Comparison of ENCODE assay signal across 9 cellular contexts in the genomic region with DNA sequence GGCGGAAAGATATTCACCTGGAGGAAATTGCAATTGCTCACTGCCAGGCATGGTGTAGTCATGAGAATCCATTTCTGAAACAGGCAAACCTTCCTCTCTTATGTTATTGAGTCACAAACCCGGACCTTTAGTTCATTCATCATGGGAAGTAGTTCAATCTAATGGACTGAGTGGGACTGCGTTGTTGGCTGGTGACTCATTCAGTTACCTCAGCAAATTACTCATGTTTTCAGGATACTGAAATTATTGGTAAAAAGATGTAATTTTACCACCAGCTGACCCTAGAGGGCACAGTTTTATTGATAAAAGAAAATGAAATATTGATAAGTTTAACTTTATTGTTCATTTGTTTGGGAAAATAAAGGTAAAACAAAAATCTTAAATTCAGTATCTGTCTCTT.
DNase-seq lines count a peak whose midpoint lies in the region; ATAC-seq and TF ChIP-seq lines count a peak whose summit lies in the region.
"Had no signal": no experiment of that assay in that cellular context is flagged by ENCODE, and none has a peak within 500 bp of the region (broad histone marks: within the 10 kb centered on the region; RNA-seq: fewer than 3 reads in every experiment).

No MANE protein-coding gene starts in this region.

- H3K4me3 Mint-ChIP-seq in CD8-positive, alpha-beta memory T cell, result no peak overlapping the region

- H3K27ac ChIP-seq in Panc1 (ENCODE audit: low read length) (no peak overlapping the region), esophagus squamous epithelium (no peak overlapping the region)
- H3K27ac ChIP-seq in CD8-positive, alpha-beta memory T cell (ENCODE audit: low read depth, low read length), result no peak overlapping the region
- H3K27ac ChIP-seq: right lobe of liver had no signal

- H3K36me3 Mint-ChIP-seq in CD8-positive, alpha-beta memory T cell, result peaks cover 0 to 2% (median 0%) of the 10 kb centered on the region in 3 donors

- H3K27me3 ChIP-seq in Panc1 (ENCODE audit: control insufficient read depth, insufficient read depth, low read length), result no peaks in the 10 kb centered on the region
- no peaks in the 10 kb centered on the region for H3K27me3 ChIP-seq in esophagus squamous epithelium
- no peaks in the 10 kb centered on the region for H3K27me3 ChIP-seq in CD8-positive, alpha-beta memory T cell (ENCODE audit: insufficient read depth, low read length, poor library complexity, severe bottlenecking)
- H3K27me3 ChIP-seq: right lobe of liver had no signal

- DNase-seq in GM10248 (ENCODE audit: extremely low spot score) (peak; percentile 6), HFF-Myc (ENCODE audit: extremely low read depth, low read depth) (peak; percentile 52), Panc1 (ENCODE audit: low read depth, low spot score) (peak; percentile 27), kidney glomerular epithelial cell (lab: John Stamatoyannopoulos, UW) (peak; percentile 97), esophagus squamous epithelium (lab: John Stamatoyannopoulos, UW) (no peak), NCI-H146 (lab: John Stamatoyannopoulos, UW) (no peak), D341Med (ENCODE audit: low spot score) (no peak)
- DNase-seq in CD8-positive, alpha-beta memory T cell, result no peak
- DNase-seq: right lobe of liver had no signal

- BruUV-seq in Panc1 (replicated peaks; lab: Mats Ljungman, UMichigan), result no TSS peak

- H3K9me3 ChIP-seq in Panc1 (ENCODE audit: control insufficient read depth, insufficient read depth, low read depth, low read length), result no peaks in the 10 kb centered on the region
- H3K9me3 ChIP-seq in esophagus squamous epithelium, result no peaks in the 10 kb centered on the region
- H3K9me3 ChIP-seq in CD8-positive, alpha-beta memory T cell (ENCODE audit: low read length), result no peaks in the 10 kb centered on the region
- H3K9me3 ChIP-seq: right lobe of liver had no signal

- ATAC-seq in Panc1, result no peak

- no peak for TF ChIP-seq POLR2A in esophagus squamous epithelium (IDR thresholded peaks at IDR 0.05)

- no peak overlapping the region for H3K4me3 ChIP-seq in HFF-Myc (replicated peaks; ENCODE audit: low read depth, low read length)
- no peak overlapping the region for H3K4me3 ChIP-seq in Panc1 (ENCODE audit: low read depth in 2 of 2, low read length in 2 of 2)
- no peak overlapping the region for H3K4me3 ChIP-seq in esophagus squamous epithelium
- H3K4me3 ChIP-seq in CD8-positive, alpha-beta memory T cell (ENCODE audit: low read length), result no peak overlapping the region
- H3K4me3 ChIP-seq: right lobe of liver had no signal

- TF ChIP-seq CTCF in GM10248 (IDR thresholded peaks at IDR 0.05; ENCODE audit: control extremely low read depth, extremely low read depth, low read depth, missing control alignments) (peak; percentile 20), HFF-Myc (IDR thresholded peaks at IDR 0.05; ENCODE audit: low read depth, low read length, missing control alignments) (no peak), Panc1 (IDR thresholded peaks at IDR 0.05) (no peak), esophagus squamous epithelium (IDR thresholded peaks at IDR 0.05) (no peak)

- no peaks in the 10 kb centered on the region for H3K36me3 ChIP-seq in Panc1 (ENCODE audit: control insufficient read depth, insufficient read depth, low read length)
- H3K36me3 ChIP-seq in esophagus squamous epithelium, result no peaks in the 10 kb centered on the region
- H3K36me3 ChIP-seq in CD8-positive, alpha-beta memory T cell (ENCODE audit: insufficient read depth, low read length), result no peaks in the 10 kb centered on the region
- H3K36me3 ChIP-seq: right lobe of liver had no signal

- peaks cover 0 to 42% (median 13%) of the 10 kb centered on the region in 5 donors for H3K9me3 Mint-ChIP-seq in CD8-positive, alpha-beta memory T cell

- peaks cover 0 to 2% of the 10 kb centered on the region in 2 donors for H3K27me3 Mint-ChIP-seq in CD8-positive, alpha-beta memory T cell

- H3K4me1 ChIP-seq in Panc1 (ENCODE audit: control insufficient read depth, insufficient read depth, low read length), result no peaks in the 10 kb centered on the region
- no peaks in the 10 kb centered on the region for H3K4me1 ChIP-seq in esophagus squamous epithelium
- no peaks in the 10 kb centered on the region for H3K4me1 ChIP-seq in CD8-positive, alpha-beta memory T cell (ENCODE audit: insufficient read depth, low read length)
- H3K4me1 ChIP-seq: right lobe of liver had no signal

- CTCF ChIA-PET in GM10248 (lab: Yijun Ruan, JAX) (interaction anchor here (1.4 kb wide), 1 partner anchor 20 kb away, joined by 3 read pairs; no protein-coding TSS in a partner anchor), Panc1 (lab: Charles Lee) (no interaction called here)
- CTCF ChIA-PET in CD8-positive, alpha-beta memory T cell (lab: Charles Lee), result no interaction called here

- WGBS in esophagus squamous epithelium, 2 donors, result 20 to 28% methylated on average over 3 of the region's 3 CpGs

- in situ Hi-C loops in Panc1 (cut with HindIII; ENCODE audit: low pct_unique_long_range_greater_than_20kb, low sequenced_read_pairs), result no loop called here

- POLR2A ChIA-PET in GM10248 (lab: Yijun Ruan, JAX) (no interaction called here), Panc1 (lab: Charles Lee) (no interaction called here)
- POLR2A ChIA-PET in CD8-positive, alpha-beta memory T cell (lab: Charles Lee), result no interaction called here

- H3K27ac Mint-ChIP-seq in CD8-positive, alpha-beta memory T cell, result no peak overlapping the region

- H3K4me1 Mint-ChIP-seq in CD8-positive, alpha-beta memory T cell, result no peaks in the 10 kb centered on the region

- intact Hi-C loops in Panc1 (cut with micrococcal nuclease; ENCODE audit: unreplicated experiment) (no loop called here), esophagus squamous epithelium (cut with DNase I) (no loop called here)

Comparison
In these comparisons a context has a peak if more than half of its experiments do, and no peak if none do; other contexts are left out.
1. DNase-seq: peak in GM10248 (single experiment), HFF-Myc (single experiment), Panc1 (single experiment) and kidney glomerular epithelial cell (single experiment); none in esophagus squamous epithelium (single experiment), NCI-H146 (single experiment), CD8-positive, alpha-beta memory T cell (0 of 5) and D341Med (single experiment).